In genomic region chr12:80053048-80053790, GRCh38 we compare ENCODE assay signal across 10 cellular contexts. TPM values are rescaled to one million over a fixed set of nuclear protein-coding genes. Genes with fewer than 3 reads are reported as not detected.
A peak's percentile ranks its signal among the peaks of the same experiment; 100 is the strongest.
DNase-seq lines count a peak whose midpoint lies in the region; ATAC-seq and TF ChIP-seq lines count a peak whose summit lies in the region.
"Had no signal": no experiment of that assay in that cellular context is flagged by ENCODE, and none has a peak within 500 bp of the region (broad histone marks: within the 10 kb centered on the region; RNA-seq: fewer than 3 reads in every experiment).

No MANE protein-coding gene starts in this region.

- H2AFZ ChIP-seq in trophoblast cell (ENCODE audit: insufficient read depth, low read length, poor library complexity) = no peak overlapping the region

- H3K18ac ChIP-seq in trophoblast cell (ENCODE audit: low read length) = no peak overlapping the region

- no peaks in the 10 kb centered on the region for H3K79me1 ChIP-seq in trophoblast cell (ENCODE audit: low read length)

- H3K4ac ChIP-seq in trophoblast cell (ENCODE audit: low read depth, low read length) = no peak overlapping the region

- peak; percentile 85 for DNase-seq in HCEC 1CT
- peak; percentile 85 to 90 for DNase-seq in cardiac fibroblast (ENCODE audit: low read depth in 2 of 2)
- peak; percentile 11 to 72 for DNase-seq in left colon
- peak; percentile 93 for DNase-seq in stromal cell of bone marrow (ENCODE audit: low read depth)
- DNase-seq in islet precursor cell = no peak
- DNase-seq in glutamatergic neuron = no peak
- DNase-seq in stimulated activated CD4-positive, alpha-beta T cell treated with anti-CD3 and anti-CD28 coated beads, Interleukin-2, amount 100 ng/mL, for 24 hours = no peak
- no peak for DNase-seq in trophoblast cell
- DNase-seq: naive thymus-derived CD4-positive, alpha-beta T cell; NCI-H2081 had no signal

- no peak overlapping the region for H2BK120ac ChIP-seq in trophoblast cell (ENCODE audit: insufficient read depth, low read length, poor library complexity)

- no peak overlapping the region for H2BK12ac ChIP-seq in trophoblast cell (ENCODE audit: low read length)

- no CpG with 5 or more reads among the region's 6 CpGs for WGBS in trophoblast cell (ENCODE audit: extremely low coverage, insufficient coverage, insufficient read length)

- no peak overlapping the region for H4K12ac ChIP-seq in trophoblast cell (ENCODE audit: low read depth, low read length)

- no peak overlapping the region for H4K8ac ChIP-seq in trophoblast cell (ENCODE audit: low read depth, low read length)

- no peaks in the 10 kb centered on the region for H3K27me3 Mint-ChIP-seq in glutamatergic neuron (ENCODE audit: unreplicated experiment)

- H3K4me1 ChIP-seq in trophoblast cell (ENCODE audit: control insufficient read depth in 1 of 2, insufficient read depth in 2 of 2, low read length in 2 of 2) = no peaks in the 10 kb centered on the region

- H3K4me1 Mint-ChIP-seq in glutamatergic neuron (ENCODE audit: low read depth, unreplicated experiment) = no peaks in the 10 kb centered on the region

- no peaks in the 10 kb centered on the region for H3K36me3 ChIP-seq in trophoblast cell (ENCODE audit: control insufficient read depth in 1 of 2, insufficient read depth in 2 of 2, low read length in 2 of 2)

- no peaks in the 10 kb centered on the region for H3K27me3 ChIP-seq in trophoblast cell (ENCODE audit: insufficient read depth, low read length)

- no peak overlapping the region for H3K4me3 Mint-ChIP-seq in glutamatergic neuron (ENCODE audit: unreplicated experiment)
- H3K4me3 Mint-ChIP-seq: naive thymus-derived CD4-positive, alpha-beta T cell had no signal

- intact Hi-C loops in left colon (cut with DNase I, micrococcal nuclease) = no loop called here

- H2BK5ac ChIP-seq in trophoblast cell (ENCODE audit: low read depth, low read length, poor library complexity) = no peak overlapping the region

- H3K9me3 ChIP-seq in trophoblast cell (ENCODE audit: insufficient read depth, low read depth, low read length) = no peaks in the 10 kb centered on the region

- no peaks in the 10 kb centered on the region for H3K79me2 ChIP-seq in trophoblast cell (ENCODE audit: control insufficient read depth, insufficient read depth, low read length, poor library complexity)

- H3K9ac ChIP-seq in trophoblast cell (ENCODE audit: low read length) = no peak overlapping the region

- H4K91ac ChIP-seq in trophoblast cell (ENCODE audit: low read depth, low read length) = no peak overlapping the region

- no peak for ATAC-seq in left colon
- ATAC-seq: naive thymus-derived CD4-positive, alpha-beta T cell had no signal

- H3K23ac ChIP-seq in trophoblast cell (ENCODE audit: low read length) = no peak overlapping the region

- H2AK5ac ChIP-seq in trophoblast cell (ENCODE audit: low read length) = no peak overlapping the region

- H3K9me3 Mint-ChIP-seq in glutamatergic neuron (ENCODE audit: unreplicated experiment) = no peaks in the 10 kb centered on the region
- H3K9me3 Mint-ChIP-seq: naive thymus-derived CD4-positive, alpha-beta T cell had no signal

- H3K27ac Mint-ChIP-seq in glutamatergic neuron (ENCODE audit: unreplicated experiment) = no peak overlapping the region
- H3K27ac Mint-ChIP-seq: naive thymus-derived CD4-positive, alpha-beta T cell had no signal

- H3K4me3 ChIP-seq in cardiac fibroblast (replicated peaks in 1 of 2; ENCODE audit: low read depth in 2 of 2, low read length in 2 of 2) = no peak overlapping the region
- H3K4me3 ChIP-seq in trophoblast cell (ENCODE audit: low read depth, low read length) = no peak overlapping the region

- H3K27ac ChIP-seq in trophoblast cell (ENCODE audit: low read depth, low read length) = no peak overlapping the region

- no peak overlapping the region for H3K14ac ChIP-seq in trophoblast cell (ENCODE audit: low read length)

- no peak overlapping the region for H3K4me2 ChIP-seq in trophoblast cell (ENCODE audit: low read length)

- TF ChIP-seq CTCF in cardiac fibroblast (IDR thresholded peaks at IDR 0.05; ENCODE audit: low read depth, low read length) (no peak), glutamatergic neuron (IDR thresholded peaks at IDR 0.05; ENCODE audit: partially characterized antibody, unreplicated experiment) (no peak)

- H3K36me3 Mint-ChIP-seq in glutamatergic neuron (ENCODE audit: unreplicated experiment) = no peaks in the 10 kb centered on the region
- H3K36me3 Mint-ChIP-seq: naive thymus-derived CD4-positive, alpha-beta T cell had no signal

RNA-seq across cellular contexts. Expression of gene OTOGL, which starts 46.1 kb away (rescaled TPM):
- total RNA-seq in left colon = under 1 TPM in 1 of 2 donors, not detected in 1; 0.47 TPM
- total RNA-seq in glutamatergic neuron (ENCODE audit: unreplicated experiment) = 0.83 TPM
- polyA plus RNA-seq in trophoblast cell (2013) = 1.8 and 2.1 TPM in 2 replicates
- total RNA-seq: naive thymus-derived CD4-positive, alpha-beta T cell had no signal
- polyA plus RNA-seq: naive thymus-derived CD4-positive, alpha-beta T cell had no signal

Comparison
In these comparisons a context has a peak if more than half of its experiments do, and no peak if none do; other contexts are left out.
1. DNase-seq: peak in HCEC 1CT (single experiment), cardiac fibroblast (2 of 2), left colon (2 of 2) and stromal cell of bone marrow (single experiment); none in islet precursor cell (single experiment), glutamatergic neuron (single experiment), stimulated activated CD4-positive, alpha-beta T cell treated with anti-CD3 and anti-CD28 coated beads, Interleukin-2, amount 100 ng/mL, for 24 hours (0 of 2) and trophoblast cell (0 of 2).